Comparison of ENCODE assay signal across 24 cellular contexts in genomic region chr13:59208405-59209195, GRCh38.
"Had no signal": no experiment of that assay in that cellular context is flagged by ENCODE, and none has a peak within 500 bp of the region (broad histone marks: within the 10 kb centered on the region; RNA-seq: fewer than 3 reads in every experiment).

No MANE protein-coding gene starts in this region.

- H3K27ac Mint-ChIP-seq: activated CD4-positive, alpha-beta T cell treated with anti-CD3 and anti-CD28 coated beads for 36 hours; activated CD8-positive, alpha-beta T cell treated with anti-CD3 and anti-CD28 coated beads for 36 hours; activated naive CD4-positive, alpha-beta T cell treated with anti-CD3 and anti-CD28 coated beads, Interleukin-2, amount 10 ng/mL, durations not matched to agents 7 days and 5 days; activated naive CD8-positive, alpha-beta T cell treated with anti-CD3 and anti-CD28 coated beads for 36 hours; activated T-cell treated with anti-CD3 and anti-CD28 coated beads, Interleukin-2, amount 50 U/mL, for 72 hours; activated T-helper 2 cell treated with anti-CD3 and anti-CD28 coated beads, Interferon-gamma antibody, Interleukin-2, Interleukin-4, amounts not matched to agents 10 μg/mL and 5 μg/mL and 100 μg/mL, durations not matched to agents 14 hours and 24 hours and 36 hours had no signal

- H3K9me3 ChIP-seq: adrenal gland, breast epithelium, MG63 had no signal

- ATAC-seq: activated CD4-positive, alpha-beta T cell treated with anti-CD3 and anti-CD28 coated beads for 36 hours; activated CD8-positive, alpha-beta T cell treated with anti-CD3 and anti-CD28 coated beads for 36 hours; activated T-cell treated with anti-CD3 and anti-CD28 coated beads, Interleukin-2, amount 50 U/mL, for 72 hours; PC-3 had no signal

- H3K36me3 ChIP-seq: adrenal gland, breast epithelium, MG63, WERI-Rb-1 had no signal

- DNase-seq: activated CD4-positive, alpha-beta T cell treated with anti-CD3 and anti-CD28 coated beads for 36 hours; activated CD8-positive, alpha-beta memory T cell treated with anti-CD3 and anti-CD28 coated beads, Interleukin-2, amount 50 U/mL, for 4 hours; activated CD8-positive, alpha-beta T cell treated with anti-CD3 and anti-CD28 coated beads for 36 hours; activated gamma-delta T cell treated with Interleukin-2 at 50 U/mL for 16 hours; activated naive CD4-positive, alpha-beta T cell treated with anti-CD3 and anti-CD28 coated beads, Interleukin-2, amount 10 ng/mL, durations not matched to agents 7 days and 5 days; activated naive CD8-positive, alpha-beta T cell treated with anti-CD3 and anti-CD28 coated beads for 36 hours; activated T-cell treated with anti-CD3 and anti-CD28 coated beads, Interleukin-2, amount 50 U/mL, for 72 hours; adrenal gland; aorta; caudate nucleus; MG63; MV-4-11; NCI-H1092 treated with DMSO at 0.1 percent for 48 hours; NCI-H1417 treated with DMSO at 0.1 percent for 48 hours; NCI-H1694; NCI-H2029; NCI-H2107; NCI-H2171 treated with DMSO at 0.1 percent for 48 hours; NCI-H510A treated with DMSO at 0.1 percent for 48 hours; PC-3; SHP77 treated with DMSO at 0.1 percent for 48 hours; WERI-Rb-1 had no signal

- H3K36me3 Mint-ChIP-seq: activated naive CD4-positive, alpha-beta T cell treated with anti-CD3 and anti-CD28 coated beads, Interleukin-2, amount 10 ng/mL, durations not matched to agents 7 days and 5 days; activated naive CD8-positive, alpha-beta T cell treated with anti-CD3 and anti-CD28 coated beads for 36 hours had no signal

- H3K27me3 Mint-ChIP-seq: activated CD8-positive, alpha-beta T cell treated with anti-CD3 and anti-CD28 coated beads for 36 hours; activated naive CD4-positive, alpha-beta T cell treated with anti-CD3 and anti-CD28 coated beads, Interleukin-2, amount 10 ng/mL, durations not matched to agents 7 days and 5 days had no signal

- H3K4me3 Mint-ChIP-seq: activated CD4-positive, alpha-beta T cell treated with anti-CD3 and anti-CD28 coated beads for 36 hours; activated CD8-positive, alpha-beta T cell treated with anti-CD3 and anti-CD28 coated beads for 36 hours; activated naive CD4-positive, alpha-beta T cell treated with anti-CD3 and anti-CD28 coated beads, Interleukin-2, amount 10 ng/mL, durations not matched to agents 7 days and 5 days; activated naive CD8-positive, alpha-beta T cell treated with anti-CD3 and anti-CD28 coated beads for 36 hours; activated T-cell treated with anti-CD3 and anti-CD28 coated beads, Interleukin-2, amount 50 U/mL, for 72 hours had no signal

- H3K27ac ChIP-seq: adrenal gland, breast epithelium, WERI-Rb-1 had no signal

- H3K4me1 Mint-ChIP-seq: activated CD4-positive, alpha-beta T cell treated with anti-CD3 and anti-CD28 coated beads for 36 hours; activated naive CD4-positive, alpha-beta T cell treated with anti-CD3 and anti-CD28 coated beads, Interleukin-2, amount 10 ng/mL, durations not matched to agents 7 days and 5 days; activated naive CD8-positive, alpha-beta T cell treated with anti-CD3 and anti-CD28 coated beads for 36 hours had no signal

- H3K9me3 Mint-ChIP-seq: activated CD8-positive, alpha-beta T cell treated with anti-CD3 and anti-CD28 coated beads for 36 hours; activated naive CD4-positive, alpha-beta T cell treated with anti-CD3 and anti-CD28 coated beads, Interleukin-2, amount 10 ng/mL, durations not matched to agents 7 days and 5 days; activated naive CD8-positive, alpha-beta T cell treated with anti-CD3 and anti-CD28 coated beads for 36 hours; activated T-helper 2 cell treated with anti-CD3 and anti-CD28 coated beads, Interferon-gamma antibody, Interleukin-2, Interleukin-4, amounts not matched to agents 10 μg/mL and 5 μg/mL and 100 μg/mL, durations not matched to agents 14 hours and 24 hours and 36 hours had no signal

- H3K4me3 ChIP-seq: adrenal gland, breast epithelium, MG63 had no signal
